8 cellular contexts compared by ENCODE assay signal in the genomic region with DNA sequence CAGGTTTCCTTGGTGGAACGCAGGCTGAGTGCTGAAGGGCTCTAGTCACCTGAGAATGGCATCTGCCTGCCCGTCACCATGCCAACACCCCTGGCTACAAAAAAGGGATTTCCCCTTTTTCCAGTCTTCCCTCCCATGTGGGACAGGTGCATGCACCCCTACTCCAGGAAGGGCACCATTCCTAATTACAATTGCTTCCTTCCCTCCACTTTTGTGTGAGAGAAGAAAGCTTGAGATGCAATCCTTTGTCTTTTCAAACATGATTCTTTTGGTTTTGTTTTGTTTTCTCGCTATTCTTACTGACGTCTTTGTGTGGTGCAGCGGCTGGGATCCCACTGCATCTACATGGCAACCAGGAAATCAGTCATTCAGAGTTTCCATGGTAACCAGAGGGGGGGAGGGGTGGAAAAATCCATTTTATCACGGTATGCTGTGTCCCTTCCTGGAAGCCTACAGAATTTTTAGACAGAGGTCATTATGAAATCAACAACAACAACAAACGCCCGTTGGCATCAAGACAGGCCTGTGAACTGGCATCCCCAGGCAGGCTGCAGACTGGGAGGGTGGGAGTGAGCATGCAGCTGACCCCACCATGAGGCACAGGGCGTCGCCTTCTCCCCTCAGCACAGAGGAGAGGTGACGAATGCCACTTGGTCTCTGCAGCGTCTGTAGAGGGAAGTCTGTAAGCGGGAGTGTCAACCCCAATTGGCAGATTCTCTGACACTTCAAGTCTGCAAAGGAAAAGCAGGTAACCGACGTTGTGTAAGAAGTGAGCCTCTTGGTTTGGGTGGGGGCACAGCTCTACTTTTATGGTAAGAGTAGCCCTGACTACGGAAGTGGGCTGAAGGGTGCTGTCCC. TPM values are rescaled to one million over a fixed set of nuclear protein-coding genes. Genes with fewer than 3 reads are reported as not detected.
DNase-seq lines count a peak whose midpoint lies in the region; ATAC-seq, FAIRE-seq and TF ChIP-seq lines count a peak whose summit lies in the region.

No MANE protein-coding gene starts in this region.

- H3K27me3 ChIP-seq in lung (ENCODE audit: control insufficient read depth, insufficient read depth), result no peaks in the 10 kb centered on the region

- no peaks in the 10 kb centered on the region for H3K36me3 ChIP-seq in lung (ENCODE audit: control insufficient read depth in 2 of 2, insufficient read depth in 2 of 2, low read length in 2 of 2)

- no peaks in the 10 kb centered on the region for H3K9me3 ChIP-seq in lung (ENCODE audit: control insufficient read depth in 2 of 2, insufficient read depth in 1 of 2, low read length in 1 of 2)

- peaks cover 0 to 4% of the 10 kb centered on the region in 2 donors for H3K4me1 ChIP-seq in lung (ENCODE audit: control insufficient read depth in 2 of 2, insufficient read depth in 2 of 2, low read length in 2 of 2)

- ATAC-seq in HG02623 (IDR thresholded peaks at IDR 0.05; ENCODE audit: unreplicated experiment) (peak; percentile 70), lung (ENCODE audit: insufficient read depth, low FRiP score) (peak; percentile 68)

- no peak for TF ChIP-seq CTCF in lung (IDR thresholded peaks at IDR 0.05; ENCODE audit: control extremely low read depth, extremely low read depth)

- H3K27ac ChIP-seq in lung (ENCODE audit: low read depth in 1 of 2, low read length in 1 of 2), result peak overlapping the region in 1 of 2 donors; percentile 73

- TF ChIP-seq POLR2A in GM12892 (IDR thresholded peaks at IDR 0.05; ENCODE audit: low read depth, low read length), result peak; percentile 81

- DNase-seq in GM12892 (ENCODE audit: insufficient read length) (peak; percentile 46), NCI-H1436 (lab: John Stamatoyannopoulos, UW) (peak; percentile 75), lung (ENCODE audit: low spot score) (peak; percentile 56), T1000 (lab: John Stamatoyannopoulos, UW) (no peak)
- peak; percentile 85 to 89 for DNase-seq in activated CD4-positive, alpha-beta T cell treated with anti-CD3 and anti-CD28 coated beads for 4 hours
- peak; percentile 75 to 77 (median 77) for DNase-seq in stimulated activated CD4-positive, alpha-beta T cell treated with anti-CD3 and anti-CD28 coated beads, TNF-alpha, amount 100 ng/mL, for 48 hours (ENCODE audit: low read depth in 3 of 3)

- no peak overlapping the region for H3K4me3 ChIP-seq in lung

- peak; percentile 99 for FAIRE-seq in GM12892 (lab: Jason Lieb, UNC)
- peak; percentile 68 for FAIRE-seq in colon (lab: Jason Lieb, UNC)

- WGBS in lung, 2 donors, result 5 to 12% methylated on average over 16 of the region's 16 CpGs

RNA-seq across cellular contexts. Expression of a gene that starts 13.6 kb away (rescaled TPM):
- polyA plus RNA-seq in GM12892 (2012; ENCODE audit: missing spikeins), result 51.9 TPM
- 10 to 100 TPM; 20.9 to 42.3 TPM for total RNA-seq in lung
- 10 to 100 TPM in 1 of 2 donors, 1 to 10 TPM in 1; 3.7 to 22.1 TPM for polyA plus RNA-seq in lung
